ENCODE assay signal across 8 cellular contexts in the genomic region with DNA sequence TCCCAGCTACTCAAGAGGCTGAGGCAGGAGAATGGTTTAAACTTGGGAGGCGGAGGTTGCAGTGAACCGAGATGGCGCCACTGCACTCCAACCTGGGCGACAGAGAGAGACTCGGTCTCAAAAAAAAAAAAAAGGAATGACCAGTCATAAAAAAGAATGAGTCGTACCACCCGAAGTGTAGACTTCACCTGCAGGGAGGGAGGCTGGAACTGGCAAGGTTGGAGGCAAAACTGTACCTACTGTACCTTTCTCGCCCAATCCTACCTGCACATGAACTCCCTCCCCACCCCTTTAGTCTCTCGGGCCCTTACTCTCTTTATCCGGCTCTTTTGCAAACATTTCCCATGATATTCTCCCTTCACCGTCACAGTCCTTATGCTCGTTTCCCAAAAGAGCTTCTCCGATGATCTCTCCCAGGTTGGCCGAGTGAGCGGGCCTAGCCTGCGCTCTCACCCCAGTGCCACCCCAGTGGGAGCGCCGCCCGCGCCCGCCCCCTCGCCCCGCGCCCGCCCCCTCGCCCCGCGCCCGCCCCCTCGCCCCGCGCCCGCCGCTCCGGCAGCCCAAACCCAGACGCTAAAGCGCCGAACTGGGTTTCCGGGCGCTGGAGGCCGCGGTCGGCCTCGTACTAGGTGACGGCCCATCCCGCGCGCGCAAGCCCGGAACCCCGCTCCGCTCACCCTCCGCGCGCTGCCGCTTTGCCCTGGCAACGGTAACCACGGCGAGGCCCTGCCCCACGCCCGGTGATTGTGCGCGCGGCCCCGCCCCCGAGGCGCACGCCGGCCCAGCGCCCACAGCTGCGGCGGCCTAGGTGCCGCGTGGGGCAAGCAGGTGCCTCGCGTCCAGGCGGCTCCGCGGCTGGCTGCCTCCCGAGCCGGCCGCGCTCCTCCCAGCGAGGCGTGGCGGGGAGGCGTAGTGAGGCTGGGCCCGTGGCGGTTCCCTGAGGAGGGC. TPM values are rescaled to one million over a fixed set of nuclear protein-coding genes. Genes with fewer than 3 reads are reported as not detected.
DNase-seq lines count a peak whose midpoint lies in the region; ATAC-seq, FAIRE-seq and TF ChIP-seq lines count a peak whose summit lies in the region.

A gene (plus strand): TSS at position 772 of the 948 bp plus-strand sequence. CDS start 294 bp downstream, outside the sequence.

- no peak for FAIRE-seq in H54 (lab: Jason Lieb, UNC)

- no peaks in the 10 kb centered on the region for H3K9me3 ChIP-seq in right cardiac atrium (ENCODE audit: control insufficient read depth, low read length)
- no peaks in the 10 kb centered on the region for H3K9me3 ChIP-seq in aorta (ENCODE audit: control insufficient read depth, low read length)

- H3K27me3 ChIP-seq in right cardiac atrium (ENCODE audit: control insufficient read depth, insufficient read depth) (no peaks in the 10 kb centered on the region), rectal smooth muscle tissue (ENCODE audit: control insufficient read depth, insufficient read depth, low read length) (no peaks in the 10 kb centered on the region), aorta (ENCODE audit: control insufficient read depth in 1 of 2, insufficient read depth in 2 of 2, low read length in 1 of 2) (no peaks in the 10 kb centered on the region)

- peak within 1 kb of the TSS; percentile 67 for H3K27ac Mint-ChIP-seq in activated naive CD8-positive, alpha-beta T cell treated with anti-CD3 and anti-CD28 coated beads for 36 hours

- H3K4me1 ChIP-seq in right cardiac atrium (ENCODE audit: control insufficient read depth, insufficient read depth, low read length) (no peaks in the 10 kb centered on the region), rectal smooth muscle tissue (ENCODE audit: control insufficient read depth, insufficient read depth, low read length) (no peaks in the 10 kb centered on the region), aorta (ENCODE audit: control insufficient read depth in 1 of 2, insufficient read depth in 2 of 2, low read length in 2 of 2) (no peaks in the 10 kb centered on the region)

- no peaks in the 10 kb centered on the region for H3K36me3 Mint-ChIP-seq in activated naive CD8-positive, alpha-beta T cell treated with anti-CD3 and anti-CD28 coated beads for 36 hours

- intact Hi-C loops in right cardiac atrium (cut with DNase I) = no loop called here
- intact Hi-C loops in aorta (cut with DNase I) = no loop called here

- peak within 1 kb of the TSS; percentile 49 for H3K9ac ChIP-seq in rectal smooth muscle tissue (ENCODE audit: low read length)

- WGBS in right cardiac atrium = 6% methylated on average over 89 of the region's 89 CpGs
- WGBS in aorta, 2 donors = 7 to 9% methylated on average over 46 to 89 of the region's 89 CpGs

- DNase-seq in GM04504 (ENCODE audit: low read depth) = peak; percentile 17
- DNase-seq in H54 (ENCODE audit: insufficient read length, low spot score) = peak; percentile 76
- DNase-seq in M059J (ENCODE audit: low read depth) = peak; percentile 78
- DNase-seq in SKM-1 (lab: John Stamatoyannopoulos, UW; ENCODE audit: unreplicated experiment) = peak; percentile 22
- peak; percentile 93 for DNase-seq in activated naive CD8-positive, alpha-beta T cell treated with anti-CD3 and anti-CD28 coated beads for 36 hours
- DNase-seq in right cardiac atrium = peak; percentile 69 to 91 (median 85)
- DNase-seq in aorta = peak; percentile 85 to 87

- no peaks in the 10 kb centered on the region for H3K9me3 Mint-ChIP-seq in activated naive CD8-positive, alpha-beta T cell treated with anti-CD3 and anti-CD28 coated beads for 36 hours

- ATAC-seq in right cardiac atrium (peak; percentile 91 to 95), aorta (ENCODE audit: low FRiP score) (peak; percentile 85)

- H3K27ac ChIP-seq in right cardiac atrium (ENCODE audit: low read length) (no peak within 1 kb of the TSS), rectal smooth muscle tissue (ENCODE audit: low read depth, low read length) (no peak within 1 kb of the TSS), aorta (ENCODE audit: low read depth in 1 of 2, low read length in 2 of 2) (no peak within 1 kb of the TSS)

- H3K36me3 ChIP-seq in rectal smooth muscle tissue (ENCODE audit: control insufficient read depth, insufficient read depth, low read length) (no peaks in the 10 kb centered on the region), aorta (ENCODE audit: control insufficient read depth in 1 of 2, insufficient read depth in 2 of 2, low read length in 1 of 2) (no peaks in the 10 kb centered on the region)

- H3K4me1 Mint-ChIP-seq in activated naive CD8-positive, alpha-beta T cell treated with anti-CD3 and anti-CD28 coated beads for 36 hours = peaks cover 10% of the 10 kb centered on the region

- H3K27me3 Mint-ChIP-seq in activated naive CD8-positive, alpha-beta T cell treated with anti-CD3 and anti-CD28 coated beads for 36 hours = no peaks in the 10 kb centered on the region

- 0 out of 2 replicates have a peak, but pooled peaks have one; percentile 19 for TF ChIP-seq POLR2A in H54 (IDR thresholded peaks at IDR 0.05; ENCODE audit: low read depth, low read length)

- H3K4me3 ChIP-seq in right cardiac atrium (ENCODE audit: low read length) (peak within 1 kb of the TSS; percentile 30), rectal smooth muscle tissue (ENCODE audit: low read length) (peak within 1 kb of the TSS; percentile 51), aorta (ENCODE audit: low read length in 2 of 2) (peak within 1 kb of the TSS; percentile 7 to 44)

- H3K4me3 Mint-ChIP-seq in activated naive CD8-positive, alpha-beta T cell treated with anti-CD3 and anti-CD28 coated beads for 36 hours = peak within 1 kb of the TSS; percentile 81

RNA-seq across cellular contexts. Expression of the gene that starts here (rescaled TPM):
- total RNA-seq in M059J (2014; rRNA removed; shearing (Covaris generic)) = 0.37 and 0.89 TPM in 2 replicates
- total RNA-seq in activated naive CD8-positive, alpha-beta T cell treated with anti-CD3 and anti-CD28 coated beads for 36 hours = 1 to 10 TPM; 4.1 to 6.1 TPM
- not detected for total RNA-seq in right cardiac atrium
- 0.16 TPM for polyA plus RNA-seq in right cardiac atrium
- not detected for total RNA-seq in aorta
- polyA plus RNA-seq in aorta = 1 to 10 TPM in 1 of 2 donors, not detected in 1; 1.6 TPM

Comparison
In these comparisons a context has a peak if more than half of its experiments do, and no peak if none do; other contexts are left out.
1. Peak in DNase-seq in M059J; RNA of the gene not detected or under 1 TPM.
2. Peak in DNase-seq, ATAC-seq and H3K4me3 ChIP-seq in right cardiac atrium; RNA of the gene not detected or under 1 TPM.
3. DNase-seq: peak in every context shown above with its lines; median percentile 93 in activated naive CD8-positive, alpha-beta T cell treated with anti-CD3 and anti-CD28 coated beads for 36 hours; 86 in aorta; 85 in right cardiac atrium; 78 in M059J; 76 in H54; 22 in SKM-1; 17 in GM04504.